In genomic region chr1:93433407-93433961, GRCh38 we compare ENCODE assay signal across 1 cellular context.
TF ChIP-seq lines count a peak whose summit lies in the region.

No MANE protein-coding gene starts in this region.

TF ChIP-seq in HepG2, 621 proteins besides CTCF, POLR2A, EP300 and RAD21 (continued from another document):
- TF ChIP-seq PAXIP1 (CRISPR knock-in tag; conservative IDR thresholded peaks at IDR 0.05) (no peak), NONO (IDR thresholded peaks at IDR 0.05) (no peak), NONO (CRISPR knock-in tag; conservative IDR thresholded peaks at IDR 0.05) (0 out of 2 replicates have a peak, but pooled peaks have one; percentile 39), ZNF549 (CRISPR knock-in tag; IDR thresholded peaks at IDR 0.05) (no peak), CSRNP1 (CRISPR knock-in tag; IDR thresholded peaks at IDR 0.05) (no peak), ZMYM4 (CRISPR knock-in tag; IDR thresholded peaks at IDR 0.05) (peak; percentile 42; the same call in 1 of the 2 replicates), SRF (IDR thresholded peaks at IDR 0.05; ENCODE audit: low read depth, low read length) (no peak)
